In the genomic region with DNA sequence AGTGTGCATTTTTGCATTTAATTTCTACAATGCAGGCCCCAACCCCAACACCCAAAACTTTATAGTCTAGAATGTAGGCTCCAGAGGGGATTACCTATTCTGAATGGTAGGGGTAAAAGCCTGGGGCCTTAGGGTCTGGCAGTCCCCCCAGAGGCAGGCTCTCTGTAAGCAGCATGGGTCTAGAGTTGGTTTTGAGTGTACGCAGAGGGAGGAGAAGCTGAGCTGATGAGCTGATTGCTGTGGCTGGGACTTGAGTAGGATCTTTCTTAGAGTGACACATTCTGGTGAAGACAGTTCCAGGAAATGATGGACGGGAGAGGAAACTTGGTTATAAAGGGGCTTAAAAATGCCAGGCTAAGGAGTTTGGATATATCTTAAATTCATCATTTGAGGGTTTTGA, we compare ENCODE assay signal across 12 cellular contexts. TPM values are rescaled to one million over a fixed set of nuclear protein-coding genes. Genes with fewer than 3 reads are reported as not detected.
A peak's percentile ranks its signal among the peaks of the same experiment; 100 is the strongest.
DNase-seq lines count a peak whose midpoint lies in the region; ATAC-seq, FAIRE-seq and TF ChIP-seq lines count a peak whose summit lies in the region.
"Had no signal": no experiment of that assay in that cellular context is flagged by ENCODE, and none has a peak within 500 bp of the region (broad histone marks: within the 10 kb centered on the region; RNA-seq: fewer than 3 reads in every experiment).

No MANE protein-coding gene starts in this region.

- TF ChIP-seq CTCF in right lobe of liver (IDR thresholded peaks at IDR 0.05), result no peak

- ATAC-seq in right lobe of liver, result no peak
- peak; percentile 32 for ATAC-seq in stimulated activated naive CD8-positive, alpha-beta T cell treated with anti-CD3 and anti-CD28 coated beads, Interleukin-15, amount 100 ng/mL, for 72 hours
- ATAC-seq: sciatic nerve had no signal

- H3K27me3 Mint-ChIP-seq in activated T-cell treated with anti-CD3 and anti-CD28 coated beads, Interleukin-2, amount 50 U/mL, for 24 hours, result no peaks in the 10 kb centered on the region
- H3K27me3 Mint-ChIP-seq in activated T-helper 1 cell treated with anti-CD3 and anti-CD28 coated beads, Interleukin-12 subunit alpha, Interleukin-12 subunit beta, Interleukin-2, Interleukin-4 antibody, amounts not matched to agents 30 ng/mL and 10 ng/mL and 1 ng/mL, durations not matched to agents 14 hours and 24 hours and 36 hours (ENCODE audit: insufficient read depth), result no peaks in the 10 kb centered on the region
- peaks cover 7% of the 10 kb centered on the region for H3K27me3 Mint-ChIP-seq in stimulated activated naive CD8-positive, alpha-beta T cell treated with anti-CD3 and anti-CD28 coated beads, Interleukin-15, amount 100 ng/mL, for 72 hours

- H3K4me1 ChIP-seq in right lobe of liver, result peaks cover 0 to 61% (median 22%) of the 10 kb centered on the region in 4 donors

- no peak for DNase-seq in activated T-cell treated with anti-CD3 and anti-CD28 coated beads, Interleukin-2, amount 50 U/mL, for 24 hours
- DNase-seq in activated T-cell treated with anti-CD3 and anti-CD28 coated beads for 4 hours (no peak), right lobe of liver (no peak), GM12892 (ENCODE audit: insufficient read length) (no peak), AG20443 (ENCODE audit: low spot score) (no peak), SIG-M5 treated with dmso at 0.1 percent for 504 hours (lab: John Stamatoyannopoulos, UW; ENCODE audit: unreplicated experiment) (no peak)
- no peak for DNase-seq in activated T-helper 1 cell treated with anti-CD3 and anti-CD28 coated beads, Interleukin-12 subunit alpha, Interleukin-12 subunit beta, Interleukin-2, Interleukin-4 antibody, amounts not matched to agents 30 ng/mL and 10 ng/mL and 1 ng/mL, durations not matched to agents 14 hours and 24 hours and 36 hours (ENCODE audit: low spot score)
- peak in 1 of 2 donors; percentile 43 for DNase-seq in stimulated activated naive CD8-positive, alpha-beta T cell treated with anti-CD3 and anti-CD28 coated beads, Interleukin-15, amount 100 ng/mL, for 72 hours
- DNase-seq: activated effector memory CD4-positive, alpha-beta T cell treated with Interleukin-2 at 50 U/mL for 16 hours; NCI-H345 had no signal

- H3K4me3 ChIP-seq in right lobe of liver, result no peak overlapping the region

- no peak for FAIRE-seq in GM12892 (lab: Jason Lieb, UNC)
- FAIRE-seq: islet of Langerhans had no signal

- H3K9me3 ChIP-seq in right lobe of liver, result no peaks in the 10 kb centered on the region

- peak overlapping the region; percentile 87 for H3K4me3 Mint-ChIP-seq in activated T-cell treated with anti-CD3 and anti-CD28 coated beads, Interleukin-2, amount 50 U/mL, for 24 hours
- peak overlapping the region; percentile 85 for H3K4me3 Mint-ChIP-seq in activated T-helper 1 cell treated with anti-CD3 and anti-CD28 coated beads, Interleukin-12 subunit alpha, Interleukin-12 subunit beta, Interleukin-2, Interleukin-4 antibody, amounts not matched to agents 30 ng/mL and 10 ng/mL and 1 ng/mL, durations not matched to agents 14 hours and 24 hours and 36 hours
- H3K4me3 Mint-ChIP-seq in stimulated activated naive CD8-positive, alpha-beta T cell treated with anti-CD3 and anti-CD28 coated beads, Interleukin-15, amount 100 ng/mL, for 72 hours, result peak overlapping the region; percentile 89 to 91

- no peaks in the 10 kb centered on the region for H3K27me3 ChIP-seq in right lobe of liver

- TF ChIP-seq POLR2A in right lobe of liver (IDR thresholded peaks at IDR 0.05), result no peak
- no peak for TF ChIP-seq POLR2A in GM12892 (IDR thresholded peaks at IDR 0.05; ENCODE audit: low read depth, low read length)

- intact Hi-C loops in activated T-helper 1 cell treated with anti-CD3 and anti-CD28 coated beads, Interleukin-12 subunit alpha, Interleukin-12 subunit beta, Interleukin-2, Interleukin-4 antibody, amounts not matched to agents 30 ng/mL and 10 ng/mL and 1 ng/mL, durations not matched to agents 14 hours and 24 hours and 36 hours (cut with micrococcal nuclease), result loop anchor here (1.0 to 10.0 kb wide), 3 partner anchors 9 to 429 kb away; no protein-coding TSS in a partner anchor
- intact Hi-C loops in right lobe of liver (cut with DNase I), result no loop called here

- H3K9me3 Mint-ChIP-seq in activated T-cell treated with anti-CD3 and anti-CD28 coated beads, Interleukin-2, amount 50 U/mL, for 24 hours, result peaks cover 2% of the 10 kb centered on the region
- peaks cover 6% of the 10 kb centered on the region for H3K9me3 Mint-ChIP-seq in activated T-helper 1 cell treated with anti-CD3 and anti-CD28 coated beads, Interleukin-12 subunit alpha, Interleukin-12 subunit beta, Interleukin-2, Interleukin-4 antibody, amounts not matched to agents 30 ng/mL and 10 ng/mL and 1 ng/mL, durations not matched to agents 14 hours and 24 hours and 36 hours
- H3K9me3 Mint-ChIP-seq in stimulated activated naive CD8-positive, alpha-beta T cell treated with anti-CD3 and anti-CD28 coated beads, Interleukin-15, amount 100 ng/mL, for 72 hours, result no peaks in the 10 kb centered on the region

- WGBS in right lobe of liver (ENCODE audit: insufficient coverage, low coverage, low lambda C conversion rate, missing lambda C conversion rate), result 80% methylated on average over 1 of the region's 2 CpGs

- H3K27ac ChIP-seq in right lobe of liver, result peak overlapping the region in 2 of 3 donors; percentile 98 to 100

- H3K27ac Mint-ChIP-seq in activated T-cell treated with anti-CD3 and anti-CD28 coated beads, Interleukin-2, amount 50 U/mL, for 24 hours, result peak overlapping the region; percentile 95
- peak overlapping the region; percentile 87 for H3K27ac Mint-ChIP-seq in activated T-helper 1 cell treated with anti-CD3 and anti-CD28 coated beads, Interleukin-12 subunit alpha, Interleukin-12 subunit beta, Interleukin-2, Interleukin-4 antibody, amounts not matched to agents 30 ng/mL and 10 ng/mL and 1 ng/mL, durations not matched to agents 14 hours and 24 hours and 36 hours
- peak overlapping the region; percentile 78 to 99 for H3K27ac Mint-ChIP-seq in stimulated activated naive CD8-positive, alpha-beta T cell treated with anti-CD3 and anti-CD28 coated beads, Interleukin-15, amount 100 ng/mL, for 72 hours

- no peaks in the 10 kb centered on the region for H3K36me3 ChIP-seq in right lobe of liver

- peaks cover 77% of the 10 kb centered on the region for H3K4me1 Mint-ChIP-seq in activated T-cell treated with anti-CD3 and anti-CD28 coated beads, Interleukin-2, amount 50 U/mL, for 24 hours (ENCODE audit: low read depth)
- H3K4me1 Mint-ChIP-seq in activated T-helper 1 cell treated with anti-CD3 and anti-CD28 coated beads, Interleukin-12 subunit alpha, Interleukin-12 subunit beta, Interleukin-2, Interleukin-4 antibody, amounts not matched to agents 30 ng/mL and 10 ng/mL and 1 ng/mL, durations not matched to agents 14 hours and 24 hours and 36 hours (ENCODE audit: low read depth), result peaks cover 72% of the 10 kb centered on the region
- H3K4me1 Mint-ChIP-seq in stimulated activated naive CD8-positive, alpha-beta T cell treated with anti-CD3 and anti-CD28 coated beads, Interleukin-15, amount 100 ng/mL, for 72 hours, result peaks cover 74% of the 10 kb centered on the region

- H3K36me3 Mint-ChIP-seq in activated T-cell treated with anti-CD3 and anti-CD28 coated beads, Interleukin-2, amount 50 U/mL, for 24 hours (ENCODE audit: low read depth), result peaks cover 21% of the 10 kb centered on the region
- peaks cover 23% of the 10 kb centered on the region for H3K36me3 Mint-ChIP-seq in activated T-helper 1 cell treated with anti-CD3 and anti-CD28 coated beads, Interleukin-12 subunit alpha, Interleukin-12 subunit beta, Interleukin-2, Interleukin-4 antibody, amounts not matched to agents 30 ng/mL and 10 ng/mL and 1 ng/mL, durations not matched to agents 14 hours and 24 hours and 36 hours (ENCODE audit: low read depth)

RNA-seq across cellular contexts. Expression of gene LPP, which starts 2.1 kb away (rescaled TPM):
- 38.2 and 46.4 TPM in 2 replicates for total RNA-seq in activated T-helper 1 cell treated with anti-CD3 and anti-CD28 coated beads, Interleukin-12 subunit alpha, Interleukin-12 subunit beta, Interleukin-2, Interleukin-4 antibody, amounts not matched to agents 30 ng/mL and 10 ng/mL and 1 ng/mL, durations not matched to agents 14 hours and 24 hours and 36 hours
- total RNA-seq in right lobe of liver, result 10 to 100 TPM; 41.5 to 90.5 (median 69.5) TPM
- 0.02 TPM for polyA plus RNA-seq in GM12892 (2012; ENCODE audit: missing spikeins)
